Comparison of ENCODE assay signal across 23 cellular contexts in the genomic region with DNA sequence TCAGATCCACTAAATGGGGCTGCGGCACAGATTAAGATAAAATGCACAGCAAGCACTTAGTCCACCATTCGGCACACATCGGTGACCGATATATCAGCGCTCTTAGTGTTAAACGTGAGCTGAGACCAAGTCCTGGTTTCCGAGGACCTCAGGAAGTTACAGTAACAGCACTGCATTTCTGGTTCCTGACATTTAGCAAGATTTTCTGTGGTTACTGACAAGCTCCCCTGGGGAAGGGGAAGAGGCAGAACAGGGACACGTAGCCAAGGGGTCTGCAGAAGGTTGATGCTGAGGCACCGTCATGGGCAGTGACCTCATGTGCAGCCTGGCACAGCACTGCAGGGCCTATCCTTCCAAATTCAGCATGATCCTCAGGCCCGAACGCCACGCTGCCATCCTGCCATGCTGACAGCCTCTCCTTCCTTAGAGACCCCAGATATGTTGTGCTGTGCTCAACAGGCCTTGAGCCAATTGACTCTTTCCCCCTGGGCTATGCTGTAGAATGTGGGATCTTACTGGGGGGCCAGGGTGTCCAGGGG. TPM values are rescaled to one million over a fixed set of nuclear protein-coding genes. Genes with fewer than 3 reads are reported as not detected.
"Had no signal": no experiment of that assay in that cellular context is flagged by ENCODE, and none has a peak within 500 bp of the region (broad histone marks: within the 10 kb centered on the region; RNA-seq: fewer than 3 reads in every experiment).

No MANE protein-coding gene starts in this region.

- H3K27me3 Mint-ChIP-seq: activated CD4-positive, alpha-beta memory T cell treated with anti-CD3 and anti-CD28 coated beads for 36 hours; activated CD4-positive, alpha-beta T cell treated with anti-CD3 and anti-CD28 coated beads, Interleukin-2, amount 10 ng/mL, durations not matched to agents 7 days and 5 days had no signal

- DNase-seq: activated CD4-positive, alpha-beta memory T cell treated with anti-CD3 and anti-CD28 coated beads for 36 hours; activated CD4-positive, alpha-beta T cell treated with anti-CD3 and anti-CD28 coated beads, Interleukin-2, amount 10 ng/mL, durations not matched to agents 7 days and 5 days; activated CD4-positive, CD25-positive, alpha-beta regulatory T cell; activated CD8-positive, alpha-beta memory T cell treated with anti-CD3 and anti-CD28 coated beads for 24 hours; activated effector memory CD4-positive, alpha-beta T cell treated with anti-CD3 and anti-CD28 coated beads, Interleukin-2, amount 50 U/mL, for 16 hours; activated naive CD4-positive, alpha-beta T cell treated with Interleukin-2 at 50 U/mL for 16 hours; activated T-cell treated with anti-CD3 and anti-CD28 coated beads, Interleukin-2, amount 50 U/mL, for 4 hours; NCI-H1092 treated with DMSO at 0.1 percent for 48 hours; NCI-H1436; NCI-H1694 treated with DMSO at 0.1 percent for 48 hours; NCI-H2081; NCI-H446; NCI-H524; PC-3; SIG-M5; T-helper 1 cell had no signal

- H3K9me3 Mint-ChIP-seq: activated CD4-positive, alpha-beta memory T cell treated with anti-CD3 and anti-CD28 coated beads for 36 hours; activated CD4-positive, alpha-beta T cell treated with anti-CD3 and anti-CD28 coated beads, Interleukin-2, amount 10 ng/mL, durations not matched to agents 7 days and 5 days; activated naive CD4-positive, alpha-beta T cell treated with anti-CD3 and anti-CD28 coated beads, Interleukin-2, amount 50 U/mL, for 72 hours; activated T-cell treated with anti-CD3 and anti-CD28 coated beads, Interleukin-2, amount 50 U/mL, for 4 hours; brain had no signal

- H3K27ac ChIP-seq: KMS-11, VCaP had no signal

- H3K4me3 Mint-ChIP-seq: activated CD4-positive, alpha-beta memory T cell treated with anti-CD3 and anti-CD28 coated beads for 36 hours; activated CD4-positive, alpha-beta T cell treated with anti-CD3 and anti-CD28 coated beads, Interleukin-2, amount 10 ng/mL, durations not matched to agents 7 days and 5 days; activated T-cell treated with anti-CD3 and anti-CD28 coated beads, Interleukin-2, amount 50 U/mL, for 4 hours had no signal

- H3K36me3 Mint-ChIP-seq: activated CD4-positive, alpha-beta memory T cell treated with anti-CD3 and anti-CD28 coated beads for 36 hours; activated naive CD4-positive, alpha-beta T cell treated with anti-CD3 and anti-CD28 coated beads, Interleukin-2, amount 50 U/mL, for 72 hours; brain had no signal

- H3K27ac Mint-ChIP-seq: activated CD4-positive, alpha-beta memory T cell treated with anti-CD3 and anti-CD28 coated beads for 36 hours; activated CD4-positive, alpha-beta T cell treated with anti-CD3 and anti-CD28 coated beads, Interleukin-2, amount 10 ng/mL, durations not matched to agents 7 days and 5 days; activated naive CD4-positive, alpha-beta T cell treated with anti-CD3 and anti-CD28 coated beads, Interleukin-2, amount 50 U/mL, for 72 hours had no signal

- H3K4me1 Mint-ChIP-seq: activated CD4-positive, alpha-beta T cell treated with anti-CD3 and anti-CD28 coated beads, Interleukin-2, amount 10 ng/mL, durations not matched to agents 7 days and 5 days had no signal

- ATAC-seq: activated naive CD4-positive, alpha-beta T cell treated with anti-CD3 and anti-CD28 coated beads, Interleukin-2, amount 50 U/mL, for 72 hours; activated T-cell treated with anti-CD3 and anti-CD28 coated beads, Interleukin-2, amount 50 U/mL, for 4 hours; PC-3 had no signal

RNA-seq across cellular contexts. Expression of a gene that starts 40.6 kb away (rescaled TPM):
- total RNA-seq: activated CD4-positive, alpha-beta memory T cell treated with anti-CD3 and anti-CD28 coated beads for 36 hours; activated CD4-positive, alpha-beta T cell treated with anti-CD3 and anti-CD28 coated beads, Interleukin-2, amount 10 ng/mL, durations not matched to agents 7 days and 5 days; activated naive CD4-positive, alpha-beta T cell treated with anti-CD3 and anti-CD28 coated beads, Interleukin-2, amount 50 U/mL, for 72 hours; activated T-cell treated with anti-CD3 and anti-CD28 coated beads, Interleukin-2, amount 50 U/mL, for 4 hours; astrocyte; MCF 10A; PC-3; T-helper 2 cell treated with Interferon-gamma antibody and Interleukin-4, amounts not matched to agents 100 ng/mL and 5 ng/mL, for 36 hours had no signal

RNA-seq across cellular contexts. Expression of a gene that starts 45.8 kb away (rescaled TPM):
- total RNA-seq: activated CD4-positive, alpha-beta T cell treated with anti-CD3 and anti-CD28 coated beads, Interleukin-2, amount 10 ng/mL, durations not matched to agents 7 days and 5 days; T-helper 2 cell treated with Interferon-gamma antibody and Interleukin-4, amounts not matched to agents 100 ng/mL and 5 ng/mL, for 36 hours had no signal
